1 cellular context compared by ENCODE assay signal in genomic region chr10:105993609-105994008, GRCh38.
A peak's percentile ranks its signal among the peaks of the same experiment; 100 is the strongest.
TF ChIP-seq lines count a peak whose summit lies in the region.

No MANE protein-coding gene starts in this region.

TF ChIP-seq in liver, 16 proteins besides CTCF, POLR2A, EP300 and RAD21 (continued from another document):
- TF ChIP-seq REST (IDR thresholded peaks at IDR 0.05) = peak; percentile 58
- peak; percentile 98 for TF ChIP-seq FOXA1 (IDR thresholded peaks at IDR 0.05)
- peak; percentile 83 to 92 for TF ChIP-seq JUND (IDR thresholded peaks at IDR 0.05)
- TF ChIP-seq EGR1 (IDR thresholded peaks at IDR 0.05; ENCODE audit: low read depth in 2 of 2) = peak; percentile 69 to 83
